Comparison of ENCODE assay signal across 25 cellular contexts in the genomic region with DNA sequence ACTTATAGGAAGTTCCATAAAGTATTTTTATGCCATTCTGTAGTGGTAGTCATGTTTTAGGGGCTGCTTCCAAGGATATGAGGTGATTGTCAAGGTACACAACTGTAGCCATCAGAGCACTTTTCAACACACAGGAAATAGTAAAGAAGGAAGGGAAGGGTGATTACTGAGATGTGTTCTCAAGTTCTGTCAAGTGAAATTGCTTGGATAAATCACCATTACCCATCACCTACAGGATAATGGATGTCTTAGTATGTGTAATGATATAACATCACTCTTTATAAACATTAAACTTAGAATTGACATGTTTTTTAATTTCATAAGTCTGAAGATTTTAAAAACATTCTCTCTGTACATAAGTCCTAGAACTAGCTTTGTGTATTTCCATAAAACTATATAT.
"Had no signal": no experiment of that assay in that cellular context is flagged by ENCODE, and none has a peak within 500 bp of the region (broad histone marks: within the 10 kb centered on the region; RNA-seq: fewer than 3 reads in every experiment).

No MANE protein-coding gene starts in this region.

- DNase-seq: colonic mucosa; cortex of kidney; dermis blood vessel endothelial cell; dorsolateral prefrontal cortex; effector CD4-positive, alpha-beta T cell; effector CD8-positive, alpha-beta T cell; effector memory CD4-positive, alpha-beta T cell; effector memory CD8-positive, alpha-beta T cell; endodermal cell; erythroblast; esophagus squamous epithelium; foreskin fibroblast; foreskin keratinocyte; foreskin melanocyte; gastrocnemius medialis; glutamatergic neuron; head of caudate nucleus; heart left ventricle; heart right ventricle had no signal

- H3K9me3 ChIP-seq: colonic mucosa, esophagus muscularis mucosa, esophagus squamous epithelium, gastrocnemius medialis, gastroesophageal sphincter had no signal

- H3K27ac ChIP-seq: colonic mucosa, coronary artery, dorsolateral prefrontal cortex, epithelial cell of prostate, esophagus muscularis mucosa, esophagus squamous epithelium, foreskin keratinocyte, gastrocnemius medialis, gastroesophageal sphincter, heart left ventricle, heart right ventricle had no signal

- FAIRE-seq: endometrium, endothelial cell of umbilical vein had no signal

- H3K27me3 ChIP-seq: colonic mucosa, dorsolateral prefrontal cortex, esophagus muscularis mucosa, esophagus squamous epithelium, foreskin keratinocyte, gastrocnemius medialis, gastroesophageal sphincter, heart left ventricle, heart right ventricle had no signal

- H3K36me3 ChIP-seq: colonic mucosa, esophagus muscularis mucosa, esophagus squamous epithelium, gastrocnemius medialis, gastroesophageal sphincter, heart left ventricle, heart right ventricle had no signal

- H3K4me3 ChIP-seq: colonic mucosa, coronary artery, dorsolateral prefrontal cortex, esophagus muscularis mucosa, esophagus squamous epithelium, gastrocnemius medialis, gastroesophageal sphincter, heart left ventricle, heart right ventricle had no signal
